ENCODE assay signal across 10 cellular contexts in genomic region chr2:157825885-157826284, GRCh38. TPM values are rescaled to one million over a fixed set of nuclear protein-coding genes. Genes with fewer than 3 reads are reported as not detected.
A peak's percentile ranks its signal among the peaks of the same experiment; 100 is the strongest.
DNase-seq lines count a peak whose midpoint lies in the region; ATAC-seq and TF ChIP-seq lines count a peak whose summit lies in the region.
"Had no signal": no experiment of that assay in that cellular context is flagged by ENCODE, and none has a peak within 500 bp of the region (broad histone marks: within the 10 kb centered on the region; RNA-seq: fewer than 3 reads in every experiment).

No MANE protein-coding gene starts in this region.

- H3K4me1 ChIP-seq in hepatocyte (ENCODE audit: insufficient read depth) (peaks cover 6% of the 10 kb centered on the region), smooth muscle cell (ENCODE audit: low read depth) (peaks cover 4% of the 10 kb centered on the region)

- H3K9me2 ChIP-seq in hepatocyte (replicated peaks; ENCODE audit: insufficient read depth), result no peaks in the 10 kb centered on the region

- H3K9me3 ChIP-seq in hepatocyte (ENCODE audit: low read depth) (no peaks in the 10 kb centered on the region), smooth muscle cell (replicated peaks; ENCODE audit: low read depth) (no peaks in the 10 kb centered on the region)

- H3K27ac ChIP-seq in RWPE1, result no peak overlapping the region
- H3K27ac ChIP-seq in hepatocyte, result peak overlapping the region; percentile 63
- H3K27ac ChIP-seq in smooth muscle cell (ENCODE audit: low read depth), result peak overlapping the region; percentile 81
- H3K27ac ChIP-seq: KMS-11 had no signal

- H3K9ac ChIP-seq in smooth muscle cell (ENCODE audit: low read depth), result peak overlapping the region; percentile 65
- H3K9ac ChIP-seq: KMS-11 had no signal

- H3K79me2 ChIP-seq in hepatocyte, result peaks cover 54% of the 10 kb centered on the region
- H3K79me2 ChIP-seq in smooth muscle cell (ENCODE audit: low read depth), result peaks cover 74% of the 10 kb centered on the region

- H3K4me2 ChIP-seq in hepatocyte (no peak overlapping the region), smooth muscle cell (peak overlapping the region; percentile 50)
- H3K4me2 ChIP-seq: KMS-11 had no signal

- no peak for TF ChIP-seq POLR2A in GM18505 (IDR thresholded peaks at IDR 0.05; ENCODE audit: borderline replicate concordance, extremely low read depth, insufficient read depth, insufficient read length)

- CTCF ChIA-PET in RWPE1 (lab: Yijun Ruan, JAX), result interaction anchor here (0.6 kb wide), 1 partner anchor 648 kb away, joined by 3 read pairs; no protein-coding TSS in a partner anchor

- TF ChIP-seq CTCF in RWPE1 (conservative IDR thresholded peaks at IDR 0.05; ENCODE audit: low read depth), result no peak
- TF ChIP-seq CTCF in hepatocyte (IDR thresholded peaks at IDR 0.05; ENCODE audit: poor library complexity), result no peak
- no peak for TF ChIP-seq CTCF in smooth muscle cell (IDR thresholded peaks at IDR 0.05; ENCODE audit: borderline replicate concordance, insufficient read depth, poor library complexity, severe bottlenecking)

- WGBS in hepatocyte (ENCODE audit: low lambda C conversion rate, missing lambda C conversion rate), result 46% methylated on average over 6 of the region's 6 CpGs
- 12% methylated on average over 6 of the region's 6 CpGs for whole genome bisulfite sequencing in smooth muscle cell (ENCODE audit: low lambda C conversion rate)

- H3K36me3 ChIP-seq in hepatocyte (replicated peaks; ENCODE audit: insufficient read depth, low read depth) (no peaks in the 10 kb centered on the region), smooth muscle cell (ENCODE audit: low read depth) (no peaks in the 10 kb centered on the region)

- H4K20me1 ChIP-seq in hepatocyte (ENCODE audit: insufficient read depth, poor library complexity, severe bottlenecking) (no peaks in the 10 kb centered on the region), smooth muscle cell (ENCODE audit: low read depth) (peaks cover 77% of the 10 kb centered on the region)

- H2AFZ ChIP-seq in hepatocyte (no peak overlapping the region), smooth muscle cell (ENCODE audit: low read depth) (no peak overlapping the region)

- H3F3A ChIP-seq in smooth muscle cell (ENCODE audit: low read depth), result peaks cover 20% of the 10 kb centered on the region

- POLR2A ChIA-PET in RWPE1 (lab: Yijun Ruan, JAX; ENCODE audit: low non-redundant PET), result no interaction called here

- H3K27me3 ChIP-seq in hepatocyte (no peaks in the 10 kb centered on the region), smooth muscle cell (ENCODE audit: low read depth) (no peaks in the 10 kb centered on the region)

- DNase-seq in NCI-H1417 (lab: John Stamatoyannopoulos, UW) (peak in 2 of 3 experiments; percentile 0 to 11), NCI-H1417 treated with DMSO at 0.1 percent for 48 hours (lab: John Stamatoyannopoulos, UW) (no peak), RWPE1 (ENCODE audit: low spot score) (peak; percentile 52), hepatocyte (ENCODE audit: low spot score) (peak; percentile 63), smooth muscle cell (lab: John Stamatoyannopoulos, UW; ENCODE audit: unreplicated experiment) (peak; percentile 3), AG08396 (ENCODE audit: low spot score) (no peak)
- DNase-seq: activated naive CD4-positive, alpha-beta T cell treated with anti-CD3 and anti-CD28 coated beads for 36 hours had no signal

- ATAC-seq in GM18517 (IDR thresholded peaks at IDR 0.05; ENCODE audit: unreplicated experiment), result no peak
- ATAC-seq in GM18505 (IDR thresholded peaks at IDR 0.05; ENCODE audit: unreplicated experiment), result no peak

- H3K4me3 ChIP-seq in hepatocyte (no peak overlapping the region), smooth muscle cell (no peak overlapping the region)

RNA-seq across cellular contexts. Expression of gene ACVR1, which starts 50.2 kb away (rescaled TPM):
- total RNA-seq in hepatocyte, result 19.1 and 19.6 TPM in 2 replicates
- polyA plus RNA-seq in hepatocyte, result 16.9 and 20.1 TPM in 2 replicates
- total RNA-seq in smooth muscle cell, result 22.0 and 32.7 TPM in 2 replicates
- 26.8 and 27.2 TPM in 2 replicates for polyA plus RNA-seq in smooth muscle cell

Comparison
In these comparisons a context has a peak if more than half of its experiments do, and no peak if none do; other contexts are left out.
1. DNase-seq: peak in NCI-H1417 (2 of 3), RWPE1 (single experiment), hepatocyte (single experiment) and smooth muscle cell (single experiment); none in NCI-H1417 treated with DMSO at 0.1 percent for 48 hours (single experiment) and AG08396 (single experiment).